In genomic region chr21:34923626-34924025, GRCh38 we compare ENCODE assay signal across 22 cellular contexts.
"Had no signal": no experiment of that assay in that cellular context is flagged by ENCODE, and none has a peak within 500 bp of the region (broad histone marks: within the 10 kb centered on the region; RNA-seq: fewer than 3 reads in every experiment).

No MANE protein-coding gene starts in this region.

- H3K36me3 ChIP-seq: right atrium auricular region, thyroid gland had no signal

- H3K27ac ChIP-seq: foreskin keratinocyte, right atrium auricular region, thyroid gland had no signal

- H3K4me1 ChIP-seq: foreskin keratinocyte, thyroid gland had no signal

- H3K9ac ChIP-seq: SK-N-SH had no signal

- DNase-seq: activated CD4-positive, alpha-beta T cell treated with anti-CD3 and anti-CD28 coated beads for 4 hours; aorta; cerebellar nuclear complex; effector memory CD4-positive, alpha-beta T cell; foreskin keratinocyte; glutamatergic neuron; hypothalamus; kidney glomerular epithelial cell; left ventricle myocardium superior; nephron progenitor cell; occipital lobe; SK-N-SH; small intestine; stimulated activated CD4-positive, alpha-beta T cell treated with anti-CD3 and anti-CD28 coated beads, Interleukin-4, amount 100 ng/mL, for 4 hours; stimulated activated CD8-positive, alpha-beta memory T cell treated with anti-CD3 and anti-CD28 coated beads, Interleukin-4, amount 100 ng/mL, for 48 hours; T-cell; thyroid gland had no signal

- H3K27ac Mint-ChIP-seq: dendritic cell treated with granulocyte-macrophage colony-stimulating factor and Interleukin-4, amounts not matched to agents 40 ng/mL and 50 ng/mL, for 4 days; nephron progenitor cell; progenitor cell of endocrine pancreas had no signal

- H3K9me2 ChIP-seq: SK-N-SH had no signal

- H3K27me3 Mint-ChIP-seq: dendritic cell treated with granulocyte-macrophage colony-stimulating factor and Interleukin-4, amounts not matched to agents 40 ng/mL and 50 ng/mL, for 4 days; memory B cell; T-cell had no signal

- H3K9me3 Mint-ChIP-seq: activated T-helper 2 cell treated with anti-CD3 and anti-CD28 coated beads, Interferon-gamma antibody, Interleukin-2, Interleukin-4, amounts not matched to agents 10 μg/mL and 5 μg/mL and 100 μg/mL, durations not matched to agents 14 hours and 24 hours and 36 hours; memory B cell; nephron progenitor cell; T-cell had no signal

- H3K4me2 ChIP-seq: SK-N-SH had no signal

- H3K9me3 ChIP-seq: right atrium auricular region, SK-N-SH, thyroid gland had no signal

- H3K4me3 ChIP-seq: right atrium auricular region, thyroid gland had no signal

- H3K4me3 Mint-ChIP-seq: dendritic cell treated with granulocyte-macrophage colony-stimulating factor and Interleukin-4, amounts not matched to agents 40 ng/mL and 50 ng/mL, for 4 days; memory B cell; nephron progenitor cell; T-cell had no signal

- H3K27me3 ChIP-seq: foreskin keratinocyte, right atrium auricular region, thyroid gland had no signal
